1 cellular context compared by ENCODE assay signal in the genomic region with DNA sequence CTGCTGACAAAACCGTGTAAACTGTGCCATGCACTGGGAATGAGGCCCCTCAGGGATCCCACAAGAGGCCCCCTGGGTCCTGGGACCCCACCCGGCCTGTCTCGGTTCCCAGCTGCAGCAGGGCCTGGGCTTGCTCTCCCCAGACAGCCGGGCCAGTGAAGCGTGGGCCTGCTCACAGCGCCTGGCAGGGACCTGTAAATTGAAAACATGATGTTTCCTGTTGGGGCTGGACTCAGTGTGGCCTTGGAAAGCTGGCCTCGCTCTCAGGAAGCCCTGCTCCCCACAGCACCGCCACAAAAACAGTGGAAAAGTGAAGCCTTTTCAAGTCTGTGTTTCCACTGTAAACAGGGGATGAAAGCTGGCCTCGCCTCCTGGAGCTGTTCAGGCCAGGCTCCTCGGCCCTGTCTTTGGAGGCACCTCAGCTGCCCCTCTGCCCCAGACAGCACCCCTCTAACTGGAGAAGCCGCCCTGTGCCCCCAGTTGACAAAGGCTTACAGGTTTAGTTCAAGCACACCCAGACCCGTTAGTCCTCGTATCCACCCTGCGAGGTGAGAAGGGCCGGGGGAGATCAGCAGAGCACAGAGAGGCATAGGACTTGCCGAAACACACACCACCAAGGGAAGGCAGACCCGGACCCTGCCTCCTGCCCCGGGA.
TF ChIP-seq lines count a peak whose summit lies in the region.

No MANE protein-coding gene starts in this region.

TF ChIP-seq in IMR-90, 13 proteins besides CTCF, POLR2A, EP300 and RAD21 (continued from another document):
- TF ChIP-seq, protein P1, sequence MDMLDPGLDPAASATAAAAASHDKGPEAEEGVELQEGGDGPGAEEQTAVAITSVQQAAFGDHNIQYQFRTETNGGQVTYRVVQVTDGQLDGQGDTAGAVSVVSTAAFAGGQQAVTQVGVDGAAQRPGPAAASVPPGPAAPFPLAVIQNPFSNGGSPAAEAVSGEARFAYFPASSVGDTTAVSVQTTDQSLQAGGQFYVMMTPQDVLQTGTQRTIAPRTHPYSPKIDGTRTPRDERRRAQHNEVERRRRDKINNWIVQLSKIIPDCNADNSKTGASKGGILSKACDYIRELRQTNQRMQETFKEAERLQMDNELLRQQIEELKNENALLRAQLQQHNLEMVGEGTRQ (IDR thresholded peaks at IDR 0.05; ENCODE audit: low read depth, low read length): no peak
- no peak for TF ChIP-seq RFX5 (IDR thresholded peaks at IDR 0.05; ENCODE audit: low read depth, low read length)
- TF ChIP-seq RCOR1 (IDR thresholded peaks at IDR 0.05; ENCODE audit: insufficient replicate concordance, low read length): no peak
- no peak for TF ChIP-seq MXI1 (IDR thresholded peaks at IDR 0.05; ENCODE audit: borderline replicate concordance, low read depth, low read length)
- TF ChIP-seq MAZ (IDR thresholded peaks at IDR 0.05; ENCODE audit: borderline replicate concordance, low read depth, low read length): no peak
- TF ChIP-seq MAFK (IDR thresholded peaks at IDR 0.05; ENCODE audit: low read depth, low read length): no peak
- TF ChIP-seq, protein P2, sequence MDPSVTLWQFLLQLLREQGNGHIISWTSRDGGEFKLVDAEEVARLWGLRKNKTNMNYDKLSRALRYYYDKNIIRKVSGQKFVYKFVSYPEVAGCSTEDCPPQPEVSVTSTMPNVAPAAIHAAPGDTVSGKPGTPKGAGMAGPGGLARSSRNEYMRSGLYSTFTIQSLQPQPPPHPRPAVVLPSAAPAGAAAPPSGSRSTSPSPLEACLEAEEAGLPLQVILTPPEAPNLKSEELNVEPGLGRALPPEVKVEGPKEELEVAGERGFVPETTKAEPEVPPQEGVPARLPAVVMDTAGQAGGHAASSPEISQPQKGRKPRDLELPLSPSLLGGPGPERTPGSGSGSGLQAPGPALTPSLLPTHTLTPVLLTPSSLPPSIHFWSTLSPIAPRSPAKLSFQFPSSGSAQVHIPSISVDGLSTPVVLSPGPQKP (IDR thresholded peaks at IDR 0.05; ENCODE audit: borderline replicate concordance, low read depth, low read length): no peak
